ENCODE assay signal across 9 cellular contexts in genomic region chr2:145649061-145649460, GRCh38.
"Had no signal": no experiment of that assay in that cellular context is flagged by ENCODE, and none has a peak within 500 bp of the region (broad histone marks: within the 10 kb centered on the region; RNA-seq: fewer than 3 reads in every experiment).

No MANE protein-coding gene starts in this region.

- H2AFZ ChIP-seq: GM23248 had no signal

- H3K4me2 ChIP-seq: KMS-11 had no signal

- H3K36me3 ChIP-seq: HAP-1 had no signal

- H3K9ac ChIP-seq: GM23248, KMS-11 had no signal

- DNase-seq: GM23248, GOT3, H7, IMR-90, KBM-7 had no signal

- H3K4me3 ChIP-seq: GM23248, HAP-1 had no signal

- H3K27ac ChIP-seq: GM23248, KMS-11 had no signal

- H3K9me3 ChIP-seq: HAP-1 had no signal

- FAIRE-seq: HTR-8/SVneo had no signal

- ATAC-seq: HCT116 had no signal
